In genomic region chr12:122028601-122029560, GRCh38 we compare ENCODE assay signal across 1 cellular context.
TF ChIP-seq lines count a peak whose summit lies in the region.

No MANE protein-coding gene starts in this region.

TF ChIP-seq in GM12878, 131 proteins besides CTCF, POLR2A, EP300 and RAD21 (continued from another document and continues in another):
- TF ChIP-seq PML (IDR thresholded peaks at IDR 0.05; ENCODE audit: low read length): no peak
- peak; percentile 66; the same call in 1 of the 2 replicates for TF ChIP-seq RAD51 (IDR thresholded peaks at IDR 0.05)
- TF ChIP-seq FOS (IDR thresholded peaks at IDR 0.05; ENCODE audit: borderline replicate concordance, extremely low read depth, insufficient read length): no peak
- 0 out of 2 replicates have a peak, but pooled peaks have one; percentile 38 for TF ChIP-seq NR2F1 (conservative IDR thresholded peaks at IDR 0.05)
- TF ChIP-seq CHD2 (IDR thresholded peaks at IDR 0.05; ENCODE audit: borderline replicate concordance, low read depth, low read length): no peak; the same call in 1 of the 2 replicates
- TF ChIP-seq ZNF687 (IDR thresholded peaks at IDR 0.05): peak; percentile 65; the same call in 1 of the 2 replicates
- TF ChIP-seq BHLHE40 (IDR thresholded peaks at IDR 0.05; ENCODE audit: borderline replicate concordance in 1 of 2, low read depth in 2 of 2, low read length in 1 of 2): peak; percentile 71 to 88
- no peak for TF ChIP-seq REST (IDR thresholded peaks at IDR 0.05; ENCODE audit: low read depth, low read length)
- TF ChIP-seq PKNOX1 (IDR thresholded peaks at IDR 0.05): peak; percentile 56; the same call in 1 of the 2 replicates
- no peak for TF ChIP-seq WRNIP1 (IDR thresholded peaks at IDR 0.05; ENCODE audit: borderline replicate concordance, low read depth, low read length)
- no peak for TF ChIP-seq KLF5 (IDR thresholded peaks at IDR 0.05; ENCODE audit: partially characterized antibody)
- no peak for TF ChIP-seq SUPT20H (IDR thresholded peaks at IDR 0.05; ENCODE audit: borderline replicate concordance, control insufficient read depth, low read depth, low read length)
- no peak for TF ChIP-seq YBX1 (IDR thresholded peaks at IDR 0.05)
- no peak for TF ChIP-seq ELK1 (IDR thresholded peaks at IDR 0.05; ENCODE audit: low read depth, low read length)
- TF ChIP-seq DPF2 (IDR thresholded peaks at IDR 0.05): peak; percentile 65
- no peak for TF ChIP-seq NKRF (conservative IDR thresholded peaks at IDR 0.05)
- no peak for TF ChIP-seq ZBTB4 (CRISPR knock-in tag; IDR thresholded peaks at IDR 0.05)
- peak; percentile 91 for TF ChIP-seq RUNX3 (IDR thresholded peaks at IDR 0.05; ENCODE audit: low read length)
- TF ChIP-seq RELB (IDR thresholded peaks at IDR 0.05; ENCODE audit: low read depth): peak; percentile 39; the same call in 1 of the 2 replicates
- no peak for TF ChIP-seq TCF7 (IDR thresholded peaks at IDR 0.05; ENCODE audit: borderline replicate concordance)
- TF ChIP-seq HCFC1 (IDR thresholded peaks at IDR 0.05; ENCODE audit: low read length): no peak
- no peak for TF ChIP-seq BMI1 (IDR thresholded peaks at IDR 0.05; ENCODE audit: borderline replicate concordance)
- TF ChIP-seq ZNF592 (IDR thresholded peaks at IDR 0.05): no peak
- no peak for TF ChIP-seq NFYA (IDR thresholded peaks at IDR 0.05; ENCODE audit: borderline replicate concordance, low read depth, low read length)
- no peak for TF ChIP-seq GATAD2B (conservative IDR thresholded peaks at IDR 0.05; ENCODE audit: low read depth)
- TF ChIP-seq TARDBP (IDR thresholded peaks at IDR 0.05; ENCODE audit: borderline replicate concordance): no peak
- TF ChIP-seq IKZF1 (conservative IDR thresholded peaks at IDR 0.05): peak; percentile 50; the same call in 1 of the 2 replicates
- TF ChIP-seq IRF5 (IDR thresholded peaks at IDR 0.05; ENCODE audit: borderline replicate concordance): no peak
- no peak for TF ChIP-seq STAT3 (IDR thresholded peaks at IDR 0.05; ENCODE audit: low read depth, low read length)
- TF ChIP-seq CBFB (IDR thresholded peaks at IDR 0.05; ENCODE audit: low read depth): peak; percentile 62
- no peak for TF ChIP-seq JUND (IDR thresholded peaks at IDR 0.05; ENCODE audit: low read depth, low read length)
- TF ChIP-seq MYB (IDR thresholded peaks at IDR 0.05; ENCODE audit: borderline replicate concordance, low read depth, low read length): no peak
- TF ChIP-seq HDAC2 (IDR thresholded peaks at IDR 0.05): no peak
- peak; percentile 45; the same call in 1 of the 2 replicates for TF ChIP-seq NBN (IDR thresholded peaks at IDR 0.05)
- no peak for TF ChIP-seq SMAD5 (IDR thresholded peaks at IDR 0.05; ENCODE audit: low read depth)
